In the genomic region with DNA sequence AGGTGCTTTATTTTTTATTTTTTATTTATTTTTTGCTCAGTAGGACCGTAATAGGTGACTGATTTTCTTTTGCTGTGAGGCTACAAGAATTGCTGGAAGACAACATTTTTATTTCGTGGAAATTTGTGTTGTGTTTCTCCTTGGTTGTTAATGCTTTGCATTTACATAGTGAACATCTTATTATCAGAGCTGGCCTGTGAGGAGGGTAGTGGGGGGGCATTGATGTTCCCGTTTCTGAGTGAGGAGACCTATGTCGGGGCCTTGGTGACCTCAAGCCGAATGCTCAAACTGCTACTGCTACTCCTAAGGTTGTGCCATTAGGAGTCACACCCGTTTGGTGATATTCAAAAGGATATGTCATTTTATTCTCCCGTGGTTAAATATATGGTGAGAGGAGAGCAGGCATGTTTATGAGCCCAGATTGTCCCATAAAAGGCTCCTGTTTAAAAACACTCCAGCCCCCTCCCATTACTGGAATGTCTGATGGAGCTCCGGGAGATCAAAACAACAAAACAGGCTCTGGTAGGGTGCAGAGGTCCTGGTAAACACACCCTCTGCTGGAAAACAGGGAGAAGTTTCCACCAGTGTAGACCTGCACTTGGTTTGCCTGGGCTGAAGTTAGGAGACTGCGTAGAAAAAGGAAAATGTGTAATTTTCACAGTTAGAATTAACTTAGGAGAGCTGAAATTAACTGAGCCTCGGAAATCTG, we compare ENCODE assay signal across 8 cellular contexts. TPM values are rescaled to one million over a fixed set of nuclear protein-coding genes. Genes with fewer than 3 reads are reported as not detected.
DNase-seq lines count a peak whose midpoint lies in the region; ATAC-seq and TF ChIP-seq lines count a peak whose summit lies in the region.

No MANE protein-coding gene starts in this region.

- intact Hi-C loops in Caco-2 (cut with micrococcal nuclease; ENCODE audit: unreplicated experiment), result loop anchor here (1.0 to 5.0 kb wide), 4 partner anchors 326 to 2002 kb away; a partner anchor contains a TSS

- peaks cover 13% of the 10 kb centered on the region for H3K4me1 Mint-ChIP-seq in Caco-2 (ENCODE audit: low read depth, unreplicated experiment)
- peaks cover 5% of the 10 kb centered on the region for H3K4me1 Mint-ChIP-seq in endodermal cell

- H3K36me3 Mint-ChIP-seq in Caco-2 (ENCODE audit: insufficient read depth, unreplicated experiment) (peaks cover 90% of the 10 kb centered on the region), endodermal cell (ENCODE audit: low read depth) (peaks cover 4% of the 10 kb centered on the region)

- H3K27ac ChIP-seq in endodermal cell (ENCODE audit: low read depth, low read length), result no peak overlapping the region
- H3K27ac ChIP-seq in neutrophil, result no peak overlapping the region
- no peak overlapping the region for H3K27ac ChIP-seq in Karpas-422 (ENCODE audit: low read length)

- H3K79me2 ChIP-seq in Karpas-422 (ENCODE audit: low read length), result no peaks in the 10 kb centered on the region

- no peak overlapping the region for H2AFZ ChIP-seq in Karpas-422 (ENCODE audit: low read length)

- H3K27ac Mint-ChIP-seq in Caco-2 (ENCODE audit: unreplicated experiment), result no peak overlapping the region
- no peak overlapping the region for H3K27ac Mint-ChIP-seq in endodermal cell

- H4K20me1 ChIP-seq in Karpas-422 (ENCODE audit: insufficient read depth, low read depth, low read length), result no peaks in the 10 kb centered on the region

- 48 to 57% methylated on average over 6 to 10 of the region's 10 CpGs for WGBS in endodermal cell (ENCODE audit: insufficient coverage in 1 of 2, insufficient read length in 1 of 2), 2 experiments

- no peak for ATAC-seq in HG03565 (IDR thresholded peaks at IDR 0.05; ENCODE audit: unreplicated experiment)
- ATAC-seq in GM18517 (IDR thresholded peaks at IDR 0.05; ENCODE audit: unreplicated experiment), result no peak
- no peak for ATAC-seq in HG03097 (IDR thresholded peaks at IDR 0.05; ENCODE audit: low FRiP score, unreplicated experiment)

- H3K9me3 Mint-ChIP-seq in Caco-2 (ENCODE audit: unreplicated experiment) (peaks cover 18% of the 10 kb centered on the region), endodermal cell (peaks cover 25% of the 10 kb centered on the region)

- H3K4me3 ChIP-seq in Caco-2 (ENCODE audit: low read depth, low read length), result no peak overlapping the region
- H3K4me3 ChIP-seq in endodermal cell (ENCODE audit: low read length), result no peak overlapping the region
- H3K4me3 ChIP-seq in neutrophil (ENCODE audit: low read depth in 1 of 2, low read length in 1 of 2), result peak overlapping the region; percentile 74
- no peak overlapping the region for H3K4me3 ChIP-seq in Karpas-422 (ENCODE audit: low read length)

- H3K27me3 Mint-ChIP-seq in Caco-2 (ENCODE audit: insufficient read depth, unreplicated experiment) (no peaks in the 10 kb centered on the region), endodermal cell (ENCODE audit: insufficient read depth) (peaks cover 57% of the 10 kb centered on the region)

- H3K36me3 ChIP-seq in Caco-2 (ENCODE audit: control insufficient read depth, insufficient read depth, low read length) (no peaks in the 10 kb centered on the region), endodermal cell (ENCODE audit: control insufficient read depth, insufficient read depth, low read length) (no peaks in the 10 kb centered on the region), neutrophil (no peaks in the 10 kb centered on the region), Karpas-422 (ENCODE audit: insufficient read depth, low read length) (no peaks in the 10 kb centered on the region)

- H3K9ac ChIP-seq in endodermal cell (ENCODE audit: extremely low read depth, low read length, poor library complexity, severe bottlenecking) (no peak overlapping the region), Karpas-422 (ENCODE audit: low read length) (no peak overlapping the region)

- no peak overlapping the region for H3K4me2 ChIP-seq in Karpas-422 (ENCODE audit: low read depth, low read length, poor library complexity, severe bottlenecking)

- POLR2A ChIA-PET in Caco-2 (lab: Charles Lee), result no interaction called here

- peak overlapping the region; percentile 87 for H3K4me3 Mint-ChIP-seq in Caco-2 (ENCODE audit: unreplicated experiment)
- peak overlapping the region; percentile 68 for H3K4me3 Mint-ChIP-seq in endodermal cell

- CTCF ChIA-PET in Caco-2 (lab: Charles Lee), result interaction anchor here (0.9 to 2.8 kb wide), 12 partner anchors 16 to 1215 kb away, joined by 3 to 32 read pairs (median 7); no protein-coding TSS in a partner anchor

- no peak for DNase-seq in Caco-2
- peak; percentile 28 for DNase-seq in NCI-H146 (lab: John Stamatoyannopoulos, UW)
- no peak for DNase-seq in endodermal cell
- DNase-seq in Karpas-422, result no peak

- no peaks in the 10 kb centered on the region for H3K9me2 ChIP-seq in Karpas-422 (replicated peaks; ENCODE audit: insufficient read depth, low read length)

- no TSS peak for BruUV-seq in Caco-2 (replicated peaks; lab: Mats Ljungman, UMichigan)

- peaks cover 6% of the 10 kb centered on the region for H3K4me1 ChIP-seq in Caco-2
- H3K4me1 ChIP-seq in endodermal cell (ENCODE audit: control insufficient read depth, insufficient read depth, low read length), result no peaks in the 10 kb centered on the region
- peaks cover 23 to 45% of the 10 kb centered on the region in 2 experiments for H3K4me1 ChIP-seq in neutrophil (ENCODE audit: control insufficient read depth in 1 of 2, insufficient read depth in 1 of 2, low read depth in 1 of 2, low read length in 1 of 2)
- H3K4me1 ChIP-seq in Karpas-422 (ENCODE audit: low read length), result peaks cover 11% of the 10 kb centered on the region

- H3K9me3 ChIP-seq in Caco-2 (peaks cover 2% of the 10 kb centered on the region; the same call in 1 of the 2 replicates), endodermal cell (ENCODE audit: control insufficient read depth, low read length) (peaks cover 20% of the 10 kb centered on the region), neutrophil (no peaks in the 10 kb centered on the region), Karpas-422 (ENCODE audit: low read length) (no peaks in the 10 kb centered on the region)

- TF ChIP-seq CTCF in Caco-2 (IDR thresholded peaks at IDR 0.05; ENCODE audit: insufficient read depth in 1 of 2, low read depth in 1 of 2, low read length in 1 of 2, severe bottlenecking in 1 of 2, unreplicated experiment in 1 of 2) (peak; percentile 4 to 9), endodermal cell (conservative IDR thresholded peaks at IDR 0.05) (peak; percentile 2), neutrophil (IDR thresholded peaks at IDR 0.05) (no peak)

- H3K27me3 ChIP-seq in Caco-2 (replicated peaks; ENCODE audit: control insufficient read depth, insufficient read depth, low read length), result no peaks in the 10 kb centered on the region
- H3K27me3 ChIP-seq in endodermal cell (ENCODE audit: control insufficient read depth, insufficient read depth, low read length, poor library complexity, severe bottlenecking), result peaks cover 38% of the 10 kb centered on the region
- H3K27me3 ChIP-seq in neutrophil, result peaks cover 77% of the 10 kb centered on the region
- H3K27me3 ChIP-seq in Karpas-422 (ENCODE audit: low read length), result no peaks in the 10 kb centered on the region

RNA-seq across cellular contexts. Expression of a gene that starts 5.6 kb away (rescaled TPM):
- total RNA-seq in Caco-2 (2022) (97.4 and 122 TPM in 2 replicates), endodermal cell (10 to 100 TPM in 1 of 2 donors, 1 to 10 TPM in 1; 7.8 to 10.7 TPM)
- 9.9 TPM for polyA plus RNA-seq in endodermal cell (2013, experiment 1 of 2)
- 8.4 TPM for polyA plus RNA-seq in endodermal cell (2013, experiment 2 of 2)
- not detected in 2 replicates for total RNA-seq in Karpas-422 (2014; rRNA removed; shearing (Covaris generic); ENCODE audit: low replicate concordance)

Comparison
In these comparisons a context has a peak if more than half of its experiments do, and no peak if none do; other contexts are left out.
1. H3K4me3 ChIP-seq: peak in neutrophil (2 of 2); none in Caco-2 (single experiment), endodermal cell (single experiment) and Karpas-422 (single experiment).